ENCODE assay signal across 9 cellular contexts in genomic region chr17:74566132-74566753, GRCh38. TPM values are rescaled to one million over a fixed set of nuclear protein-coding genes. Genes with fewer than 3 reads are reported as not detected.
DNase-seq lines count a peak whose midpoint lies in the region; ATAC-seq, FAIRE-seq and TF ChIP-seq lines count a peak whose summit lies in the region.
"Had no signal": no experiment of that assay in that cellular context is flagged by ENCODE, and none has a peak within 500 bp of the region (broad histone marks: within the 10 kb centered on the region; RNA-seq: fewer than 3 reads in every experiment).

No MANE protein-coding gene starts in this region.

- H3K9ac ChIP-seq in keratinocyte (ENCODE audit: control insufficient read depth, extremely low read depth, insufficient read depth, low read length), result no peak overlapping the region

- H3K9me1 ChIP-seq in keratinocyte (ENCODE audit: control insufficient read depth, extremely low read depth, insufficient read depth, low read length), result no peaks in the 10 kb centered on the region

- no peaks in the 10 kb centered on the region for H3K27me3 Mint-ChIP-seq in MCF 10A (ENCODE audit: insufficient read depth, unreplicated experiment)
- H3K27me3 Mint-ChIP-seq in activated naive CD8-positive, alpha-beta T cell treated with anti-CD3 and anti-CD28 coated beads, Interleukin-2, amount 50 U/mL, for 24 hours, result peaks cover 35% of the 10 kb centered on the region

- dilution Hi-C loops in keratinocyte (cut with MboI; ENCODE audit: extremely low pct_ligation_motif_present, low sequenced_read_pairs), result no loop called here

- peak; percentile 79 for FAIRE-seq in keratinocyte (lab: Jason Lieb, UNC)

- intact Hi-C loops in MCF 10A (cut with micrococcal nuclease), result loop anchor here (1.0 to 10.0 kb wide), 3 partner anchors 36 to 299 kb away; no protein-coding TSS in a partner anchor
- intact Hi-C loops in breast epithelium (cut with DNase I; ENCODE audit: low total_unique reads), result no loop called here
- intact Hi-C loops in transverse colon (cut with DNase I; ENCODE audit: low total_unique reads), result no loop called here

- in situ Hi-C loops in transverse colon (cut with MboI; ENCODE audit: low pct_ligation_motif_present in 1 of 4, low pct_unique_long_range_greater_than_20kb in 1 of 4, low sequenced_read_pairs in 3 of 4), result no loop called here

- H3K9me3 ChIP-seq in breast epithelium, result no peaks in the 10 kb centered on the region
- no peaks in the 10 kb centered on the region for H3K9me3 ChIP-seq in keratinocyte (ENCODE audit: control insufficient read depth, low read depth, low read length)
- no peaks in the 10 kb centered on the region for H3K9me3 ChIP-seq in transverse colon

- H3K4me3 Mint-ChIP-seq in MCF 10A (ENCODE audit: unreplicated experiment), result no peak overlapping the region
- H3K4me3 Mint-ChIP-seq in activated naive CD8-positive, alpha-beta T cell treated with anti-CD3 and anti-CD28 coated beads, Interleukin-2, amount 50 U/mL, for 24 hours, result no peak overlapping the region
- H3K4me3 Mint-ChIP-seq: activated naive CD8-positive, alpha-beta T cell had no signal

- H2AFZ ChIP-seq in keratinocyte (ENCODE audit: control insufficient read depth, low read length), result no peak overlapping the region

- POLR2A ChIA-PET in MCF 10A (lab: Yijun Ruan, JAX), result interaction anchor here (1.1 kb wide), 1 partner anchor 32 kb away, joined by 3 read pairs; no protein-coding TSS in a partner anchor

- no peak for TF ChIP-seq EP300 in transverse colon (IDR thresholded peaks at IDR 0.05; ENCODE audit: low read depth)

- H3K4me3 ChIP-seq in breast epithelium, result no peak overlapping the region
- no peak overlapping the region for H3K4me3 ChIP-seq in keratinocyte (ENCODE audit: control insufficient read depth in 2 of 3, extremely low read depth in 1 of 3, insufficient read depth in 2 of 3, low read depth in 1 of 3, low read length in 3 of 3)
- no peak overlapping the region for H3K4me3 ChIP-seq in transverse colon

- CTCF ChIA-PET in MCF 10A (lab: Yijun Ruan, JAX), result interaction anchor here (0.6 to 2.3 kb wide), 12 partner anchors 8 to 275 kb away, joined by 3 to 9 read pairs (median 4); partner anchors contain the start of gene CD300C

- H3K9me3 Mint-ChIP-seq in MCF 10A (ENCODE audit: unreplicated experiment), result peaks cover 9% of the 10 kb centered on the region
- peaks cover 4% of the 10 kb centered on the region for H3K9me3 Mint-ChIP-seq in activated naive CD8-positive, alpha-beta T cell treated with anti-CD3 and anti-CD28 coated beads, Interleukin-2, amount 50 U/mL, for 24 hours

- H3K27ac Mint-ChIP-seq in MCF 10A (ENCODE audit: low read depth, unreplicated experiment), result no peak overlapping the region
- H3K27ac Mint-ChIP-seq in activated naive CD8-positive, alpha-beta T cell treated with anti-CD3 and anti-CD28 coated beads, Interleukin-2, amount 50 U/mL, for 24 hours, result no peak overlapping the region
- H3K27ac Mint-ChIP-seq: activated naive CD8-positive, alpha-beta T cell had no signal

- H3K4me2 ChIP-seq in keratinocyte (ENCODE audit: control insufficient read depth, extremely low read depth, insufficient read depth, low read depth, low read length), result no peak overlapping the region

- H3K36me3 Mint-ChIP-seq in MCF 10A (ENCODE audit: insufficient read depth, unreplicated experiment), result no peaks in the 10 kb centered on the region
- no peaks in the 10 kb centered on the region for H3K36me3 Mint-ChIP-seq in activated naive CD8-positive, alpha-beta T cell treated with anti-CD3 and anti-CD28 coated beads, Interleukin-2, amount 50 U/mL, for 24 hours (ENCODE audit: low read depth)
- H3K36me3 Mint-ChIP-seq: activated naive CD8-positive, alpha-beta T cell had no signal

- H3K27ac ChIP-seq in breast epithelium (no peak overlapping the region), keratinocyte (ENCODE audit: control insufficient read depth, insufficient read depth, low read length) (no peak overlapping the region), transverse colon (no peak overlapping the region)

- no peak for TF ChIP-seq POLR2A in breast epithelium (IDR thresholded peaks at IDR 0.05)
- no peak for TF ChIP-seq POLR2A in transverse colon (IDR thresholded peaks at IDR 0.05)

- ATAC-seq in activated naive CD8-positive, alpha-beta T cell treated with anti-CD3 and anti-CD28 coated beads, Interleukin-2, amount 50 U/mL, for 24 hours, result no peak
- no peak for ATAC-seq in GM19463 (IDR thresholded peaks at IDR 0.05; ENCODE audit: unreplicated experiment)
- no peak for ATAC-seq in GM18498 (IDR thresholded peaks at IDR 0.05; ENCODE audit: unreplicated experiment)

- peak; percentile 78 for DNase-seq in MCF 10A (ENCODE audit: unreplicated experiment)
- no peak for DNase-seq in breast epithelium (ENCODE audit: low spot score in 2 of 2)
- DNase-seq in NCI-H1694 treated with DMSO at 0.1 percent for 48 hours (lab: John Stamatoyannopoulos, UW), result peak; percentile 67
- DNase-seq in activated naive CD8-positive, alpha-beta T cell treated with anti-CD3 and anti-CD28 coated beads, Interleukin-2, amount 50 U/mL, for 24 hours, result peak; percentile 51
- DNase-seq in keratinocyte (ENCODE audit: low read depth, low spot score), result no peak
- DNase-seq in transverse colon, result peak; percentile 39

- no peaks in the 10 kb centered on the region for H3K79me2 ChIP-seq in keratinocyte (ENCODE audit: control insufficient read depth, insufficient read depth, low read length)

- peak; percentile 66 for TF ChIP-seq CTCF in MCF 10A (IDR thresholded peaks at IDR 0.05; ENCODE audit: unreplicated experiment)
- TF ChIP-seq CTCF in breast epithelium (IDR thresholded peaks at IDR 0.05), result no peak
- TF ChIP-seq CTCF in keratinocyte (optimal IDR thresholded peaks at IDR 0.05 in 1 of 3, IDR thresholded peaks at IDR 0.05 in 1 of 3, conservative IDR thresholded peaks at IDR 0.05 in 1 of 3; ENCODE audit: extremely low read depth in 1 of 3, insufficient read depth in 2 of 3, low read length in 3 of 3), result peak; percentile 81 to 91 (median 85)
- TF ChIP-seq CTCF in transverse colon (IDR thresholded peaks at IDR 0.05), result peak; percentile 32 to 49 (median 35)

- H3K36me3 ChIP-seq in breast epithelium (no peaks in the 10 kb centered on the region), keratinocyte (ENCODE audit: control insufficient read depth in 2 of 2, extremely low read depth in 1 of 2, insufficient read depth in 2 of 2, low read length in 2 of 2) (no peaks in the 10 kb centered on the region), transverse colon (no peaks in the 10 kb centered on the region)

- WGBS in transverse colon (ENCODE audit: low coverage in 1 of 2), 2 donors, result 30% methylated on average over 9 of the region's 9 CpGs; no CpG with 5 or more reads in 1 of the 2 donors

- H3K27me3 ChIP-seq in breast epithelium (peaks cover 0 to 22% of the 10 kb centered on the region in 2 donors), keratinocyte (ENCODE audit: control insufficient read depth, extremely low read depth, insufficient read depth, low read length) (no peaks in the 10 kb centered on the region), transverse colon (no peaks in the 10 kb centered on the region)

- no TSS peak for BruUV-seq in MCF 10A (replicated peaks; lab: Mats Ljungman, UMichigan)

- H3K4me1 Mint-ChIP-seq in MCF 10A (ENCODE audit: insufficient read depth, unreplicated experiment), result peaks cover 33% of the 10 kb centered on the region
- H3K4me1 Mint-ChIP-seq in activated naive CD8-positive, alpha-beta T cell treated with anti-CD3 and anti-CD28 coated beads, Interleukin-2, amount 50 U/mL, for 24 hours, result peaks cover 19% of the 10 kb centered on the region

- H3K4me1 ChIP-seq in breast epithelium (no peaks in the 10 kb centered on the region), keratinocyte (ENCODE audit: control insufficient read depth, extremely low read depth, insufficient read depth, low read length) (peaks cover 24% of the 10 kb centered on the region), transverse colon (peaks cover 0 to 3% (median 0%) of the 10 kb centered on the region in 4 donors)

- H4K20me1 ChIP-seq in keratinocyte (ENCODE audit: control insufficient read depth, extremely low read depth, insufficient read depth, low read length), result no peaks in the 10 kb centered on the region

RNA-seq across cellular contexts. Expression of gene CD300H, which starts 1.1 kb away (rescaled TPM):
- total RNA-seq in MCF 10A (2022) (not detected in 2 replicates), breast epithelium (1 to 10 TPM in 1 of 3 donors, not detected in 2; 1.5 TPM), transverse colon (not detected)
- not detected in 3 replicates for polyA plus RNA-seq in keratinocyte
- not detected for polyA plus RNA-seq in keratinocyte (2011; ENCODE audit: low read depth)
- polyA plus RNA-seq in keratinocyte (2011; cell fraction: cytosol; rRNA removed), result not detected in 2 replicates
- not detected in 2 replicates for polyA plus RNA-seq in keratinocyte (2011; cell fraction: nucleus; rRNA removed)
- not detected in 2 replicates for polyA plus RNA-seq in keratinocyte (2012; ENCODE audit: low replicate concordance)
- not detected in 3 replicates for polyA minus RNA-seq in keratinocyte
- not detected for polyA minus RNA-seq in keratinocyte (2011; cell fraction: cytosol; rRNA and poly(A)+ RNA removed)
- not detected in 2 replicates for polyA minus RNA-seq in keratinocyte (2011; cell fraction: nucleus; rRNA and poly(A)+ RNA removed)

RNA-seq across cellular contexts. Expression of gene CD300C, which starts 20.3 kb away (rescaled TPM):
- total RNA-seq in MCF 10A (2022) (not detected in 2 replicates), breast epithelium (1 to 10 TPM in 1 of 3 donors, under 1 TPM in 2; 0.33 to 2.1 (median 0.59) TPM), transverse colon (1 to 10 TPM in 1 of 4 donors, under 1 TPM in 2, not detected in 1; 0.27 to 5.2 (median 0.32) TPM)
- polyA plus RNA-seq in keratinocyte, result not detected in 3 replicates
- polyA plus RNA-seq in keratinocyte (2011; ENCODE audit: low read depth), result not detected
- not detected in 2 replicates for polyA plus RNA-seq in keratinocyte (2011; cell fraction: cytosol; rRNA removed)
- polyA plus RNA-seq in keratinocyte (2011; cell fraction: nucleus; rRNA removed), result not detected in 2 replicates
- polyA plus RNA-seq in keratinocyte (2012; ENCODE audit: low replicate concordance), result not detected in 2 replicates
- polyA minus RNA-seq in keratinocyte, result not detected in 3 replicates
- not detected for polyA minus RNA-seq in keratinocyte (2011; cell fraction: cytosol; rRNA and poly(A)+ RNA removed)
- not detected in 2 replicates for polyA minus RNA-seq in keratinocyte (2011; cell fraction: nucleus; rRNA and poly(A)+ RNA removed)

RNA-seq across cellular contexts. Expression of gene CD300LD, which starts 25.8 kb away (rescaled TPM):
- total RNA-seq in MCF 10A (2022) (not detected in 2 replicates), breast epithelium (not detected), transverse colon (not detected)
- polyA plus RNA-seq in keratinocyte, result not detected in 3 replicates
- not detected for polyA plus RNA-seq in keratinocyte (2011; ENCODE audit: low read depth)
- not detected in 2 replicates for polyA plus RNA-seq in keratinocyte (2011; cell fraction: cytosol; rRNA removed)
- not detected in 2 replicates for polyA plus RNA-seq in keratinocyte (2011; cell fraction: nucleus; rRNA removed)
- polyA plus RNA-seq in keratinocyte (2012; ENCODE audit: low replicate concordance), result not detected in 2 replicates
- not detected in 3 replicates for polyA minus RNA-seq in keratinocyte
- not detected for polyA minus RNA-seq in keratinocyte (2011; cell fraction: cytosol; rRNA and poly(A)+ RNA removed)
- not detected in 2 replicates for polyA minus RNA-seq in keratinocyte (2011; cell fraction: nucleus; rRNA and poly(A)+ RNA removed)

RNA-seq across cellular contexts. Expression of gene CD300LB, which starts 35.0 kb away (rescaled TPM):
- total RNA-seq in MCF 10A (2022) (not detected in 2 replicates), breast epithelium (under 1 TPM in 2 of 3 donors, not detected in 1; 0.32 to 0.88 TPM), transverse colon (under 1 TPM in 1 of 4 donors, not detected in 3; 0.41 TPM)
- polyA plus RNA-seq in keratinocyte, result not detected in 3 replicates
- polyA plus RNA-seq in keratinocyte (2011; ENCODE audit: low read depth), result not detected
- not detected in 2 replicates for polyA plus RNA-seq in keratinocyte (2011; cell fraction: cytosol; rRNA removed)
- not detected in 2 replicates for polyA plus RNA-seq in keratinocyte (2011; cell fraction: nucleus; rRNA removed)
- not detected in 2 replicates for polyA plus RNA-seq in keratinocyte (2012; ENCODE audit: low replicate concordance)
- polyA minus RNA-seq in keratinocyte, result not detected in 3 replicates
- not detected for polyA minus RNA-seq in keratinocyte (2011; cell fraction: cytosol; rRNA and poly(A)+ RNA removed)
- polyA minus RNA-seq in keratinocyte (2011; cell fraction: nucleus; rRNA and poly(A)+ RNA removed), result not detected in 2 replicates

RNA-seq across cellular contexts. Expression of gene CD300E, which starts 57.3 kb away (rescaled TPM):
- total RNA-seq in MCF 10A (2022) (not detected in 2 replicates), breast epithelium (under 1 TPM; under 0.01 to 0.32 (median 0.29) TPM), transverse colon (under 1 TPM in 2 of 4 donors, not detected in 2; 0.14 to 0.32 TPM)
- polyA plus RNA-seq in keratinocyte, result not detected in 3 replicates
- not detected for polyA plus RNA-seq in keratinocyte (2011; ENCODE audit: low read depth)
- polyA plus RNA-seq in keratinocyte (2011; cell fraction: cytosol; rRNA removed), result not detected in 2 replicates
- not detected in 2 replicates for polyA plus RNA-seq in keratinocyte (2011; cell fraction: nucleus; rRNA removed)
- polyA plus RNA-seq in keratinocyte (2012; ENCODE audit: low replicate concordance), result not detected in 2 replicates
- polyA minus RNA-seq in keratinocyte, result not detected in 3 replicates
- polyA minus RNA-seq in keratinocyte (2011; cell fraction: cytosol; rRNA and poly(A)+ RNA removed), result not detected
- polyA minus RNA-seq in keratinocyte (2011; cell fraction: nucleus; rRNA and poly(A)+ RNA removed), result not detected in 2 replicates

Comparison
In these comparisons a context has a peak if more than half of its experiments do, and no peak if none do; other contexts are left out.
1. DNase-seq: peak in MCF 10A (single experiment), NCI-H1694 treated with DMSO at 0.1 percent for 48 hours (single experiment), activated naive CD8-positive, alpha-beta T cell treated with anti-CD3 and anti-CD28 coated beads, Interleukin-2, amount 50 U/mL, for 24 hours (single experiment) and transverse colon (single experiment); none in breast epithelium (0 of 2) and keratinocyte (single experiment).
2. CTCF ChIP-seq: peak in MCF 10A (single experiment), keratinocyte (3 of 3) and transverse colon (5 of 5); none in breast epithelium (0 of 3).